In the genomic region with DNA sequence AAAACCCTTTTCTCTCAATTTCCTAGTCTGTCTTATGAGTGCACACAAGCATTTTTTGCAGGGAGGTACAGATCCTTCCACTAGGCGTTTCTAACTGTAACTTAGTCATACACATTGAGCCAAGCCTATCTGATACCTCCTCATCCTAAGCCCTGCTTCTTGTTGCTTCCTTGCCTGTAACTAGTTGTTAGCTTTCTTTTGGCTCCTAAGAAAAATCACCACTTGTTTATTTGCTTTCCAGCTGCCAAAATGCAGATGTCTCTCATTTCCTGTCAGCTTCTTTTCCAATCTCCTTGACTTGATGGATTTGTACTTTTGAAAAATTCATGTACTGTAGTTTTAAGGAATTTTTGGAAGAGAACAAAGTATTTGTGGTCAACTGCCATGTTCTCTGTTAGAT, we compare ENCODE assay signal across 14 cellular contexts.
A peak's percentile ranks its signal among the peaks of the same experiment; 100 is the strongest.
DNase-seq lines count a peak whose midpoint lies in the region; TF ChIP-seq lines count a peak whose summit lies in the region.
"Had no signal": no experiment of that assay in that cellular context is flagged by ENCODE, and none has a peak within 500 bp of the region (broad histone marks: within the 10 kb centered on the region; RNA-seq: fewer than 3 reads in every experiment).

No MANE protein-coding gene starts in this region.

- H3K4me3 ChIP-seq in AG10803 (ENCODE audit: low read length) = no peak overlapping the region
- H3K4me3 ChIP-seq in SJCRH30 = no peak overlapping the region

- peaks cover 4% of the 10 kb centered on the region; the same call in 1 of the 2 replicates for H3K4me1 ChIP-seq in SJCRH30

- no peaks in the 10 kb centered on the region for H3K27me3 ChIP-seq in SJCRH30
- H3K27me3 ChIP-seq: foreskin keratinocyte had no signal

- H3K27ac Mint-ChIP-seq in brain = peak overlapping the region in 3 of 5 experiments; percentile 12 to 51 (median 51)

- peaks cover 52% of the 10 kb centered on the region for H3K36me3 Mint-ChIP-seq in brain

- peaks cover 5% of the 10 kb centered on the region for H3K4me1 Mint-ChIP-seq in brain

- H3K27me3 Mint-ChIP-seq in brain = peaks cover 5% of the 10 kb centered on the region

- peaks cover 9% of the 10 kb centered on the region for H3K36me3 ChIP-seq in SJCRH30

- DNase-seq in AG10803 (ENCODE audit: low read depth) = peak; percentile 81
- DNase-seq in M059J (ENCODE audit: low read depth) = peak; percentile 47
- peak; percentile 56 for DNase-seq in iris pigment epithelial cell (ENCODE audit: low read depth)
- no peak for DNase-seq in activated effector memory CD4-positive, alpha-beta T cell treated with Interleukin-2 at 50 U/mL for 16 hours
- no peak for DNase-seq in kidney glomerular epithelial cell (lab: John Stamatoyannopoulos, UW)
- DNase-seq in SJCRH30 = no peak
- DNase-seq in germinal center (ENCODE audit: low spot score) = no peak
- DNase-seq: NCI-H1048; stimulated activated CD4-positive, alpha-beta T cell treated with anti-CD3 and anti-CD28 coated beads, Interleukin-4, amount 100 ng/mL, for 24 hours; stimulated activated naive CD4-positive, alpha-beta T cell; SW 1271 had no signal

- H3K4me3 Mint-ChIP-seq in brain = no peak overlapping the region

- no peak overlapping the region for H3K27ac ChIP-seq in SJCRH30
- H3K27ac ChIP-seq: C4-2B, foreskin keratinocyte had no signal

- no peaks in the 10 kb centered on the region for H3K9me3 ChIP-seq in SJCRH30 (replicated peaks)

- no peaks in the 10 kb centered on the region for H3K9me3 Mint-ChIP-seq in brain

- TF ChIP-seq CTCF in AG10803 (conservative IDR thresholded peaks at IDR 0.05; ENCODE audit: low read length) = peak; percentile 40
- no peak for TF ChIP-seq CTCF in brain (conservative IDR thresholded peaks at IDR 0.05)

Comparison
In these comparisons a context has a peak if more than half of its experiments do, and no peak if none do; other contexts are left out.
1. DNase-seq: peak in AG10803 (single experiment), M059J (single experiment) and iris pigment epithelial cell (single experiment); none in activated effector memory CD4-positive, alpha-beta T cell treated with Interleukin-2 at 50 U/mL for 16 hours (single experiment), kidney glomerular epithelial cell (single experiment), SJCRH30 (0 of 2) and germinal center (single experiment).